10 cellular contexts compared by ENCODE assay signal in genomic region chr11:10742460-10743208, GRCh38. TPM values are rescaled to one million over a fixed set of nuclear protein-coding genes. Genes with fewer than 3 reads are reported as not detected.
A peak's percentile ranks its signal among the peaks of the same experiment; 100 is the strongest.
DNase-seq lines count a peak whose midpoint lies in the region; ATAC-seq, FAIRE-seq and TF ChIP-seq lines count a peak whose summit lies in the region.
"Had no signal": no experiment of that assay in that cellular context is flagged by ENCODE, and none has a peak within 500 bp of the region (broad histone marks: within the 10 kb centered on the region; RNA-seq: fewer than 3 reads in every experiment).

No MANE protein-coding gene starts in this region.

- intact Hi-C loops in sciatic nerve (cut with DNase I): no loop called here

- ATAC-seq in sciatic nerve (peak; percentile 41), HG02678 (IDR thresholded peaks at IDR 0.05; ENCODE audit: unreplicated experiment) (no peak)

- TF ChIP-seq CTCF in cardiac fibroblast (IDR thresholded peaks at IDR 0.05; ENCODE audit: low read depth, low read length): no peak

- FAIRE-seq in RCC 7860 (lab: Jason Lieb, UNC): peak; percentile 84

- peak; percentile 43 for DNase-seq in activated CD4-positive, alpha-beta T cell treated with anti-CD3 and anti-CD28 coated beads for 48 hours
- DNase-seq in activated CD4-positive, alpha-beta T cell treated with anti-CD3 and anti-CD28 coated beads for 1 hour: no peak
- DNase-seq in RCC 7860 (ENCODE audit: low spot score): peak; percentile 57
- peak; percentile 11 to 56 for DNase-seq in cardiac fibroblast (ENCODE audit: low read depth in 2 of 2)
- no peak for DNase-seq in sciatic nerve (ENCODE audit: low spot score)
- no peak for DNase-seq in GDM1 (lab: John Stamatoyannopoulos, UW)
- no peak for DNase-seq in SIG-M5 (lab: John Stamatoyannopoulos, UW)
- DNase-seq: NCI-H2029 treated with DMSO at 0.1 percent for 48 hours had no signal

- no peak overlapping the region for H3K4me3 ChIP-seq in cardiac fibroblast (replicated peaks in 1 of 2; ENCODE audit: low read depth in 2 of 2, low read length in 2 of 2)
- H3K4me3 ChIP-seq: lung had no signal

RNA-seq across cellular contexts. Expression of gene CTR9, which starts 8.4 kb away (rescaled TPM):
- 31.9 TPM for total RNA-seq in sciatic nerve

RNA-seq across cellular contexts. Expression of gene IRAG1, which starts 49.1 kb away (rescaled TPM):
- total RNA-seq in sciatic nerve: 9.6 TPM

Comparison
In these comparisons a context has a peak if more than half of its experiments do, and no peak if none do; other contexts are left out.
1. DNase-seq: peak in activated CD4-positive, alpha-beta T cell treated with anti-CD3 and anti-CD28 coated beads for 48 hours (single experiment), RCC 7860 (single experiment) and cardiac fibroblast (2 of 2); none in activated CD4-positive, alpha-beta T cell treated with anti-CD3 and anti-CD28 coated beads for 1 hour (single experiment), sciatic nerve (single experiment), GDM1 (single experiment) and SIG-M5 (single experiment).